Comparison of ENCODE assay signal across 1 cellular context in the genomic region with DNA sequence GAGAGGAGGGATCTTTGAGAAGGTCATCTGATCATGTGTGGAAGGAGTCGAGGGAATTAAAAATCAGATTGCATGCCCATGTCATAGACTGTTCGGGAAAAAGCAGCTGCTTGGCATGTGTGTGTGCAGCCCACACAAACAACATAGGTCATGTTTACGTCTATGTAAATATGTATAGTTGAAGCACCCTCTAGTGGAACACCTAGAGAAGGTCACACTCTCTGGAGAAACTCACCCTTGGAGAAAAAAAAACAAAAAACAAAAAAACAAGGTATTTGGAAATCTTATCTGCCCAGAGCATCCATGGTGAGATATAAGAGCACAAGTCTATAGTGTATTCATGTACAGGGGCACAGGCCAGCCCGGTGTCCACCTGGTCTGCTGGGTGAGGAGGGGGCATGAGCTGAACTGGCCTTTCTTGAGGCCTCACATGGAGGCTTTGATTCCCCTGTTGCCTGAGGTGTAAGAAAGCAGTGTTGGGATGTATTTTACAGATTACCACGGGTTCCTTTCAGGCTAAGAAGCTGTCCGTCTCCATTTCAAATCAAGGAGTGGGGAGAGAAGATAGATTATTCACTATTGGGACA.
TF ChIP-seq lines count a peak whose summit lies in the region.

No MANE protein-coding gene starts in this region.

TF ChIP-seq in GM12878, 131 proteins besides CTCF, POLR2A, EP300 and RAD21 (continued from another document):
- no peak for TF ChIP-seq USF1 (IDR thresholded peaks at IDR 0.05; ENCODE audit: borderline replicate concordance, extremely low read length, insufficient read depth, low read depth, low read length)
- TF ChIP-seq ZNF384 (IDR thresholded peaks at IDR 0.05; ENCODE audit: borderline replicate concordance, low read depth, low read length): 0 out of 2 replicates have a peak, but pooled peaks have one; percentile 46
- TF ChIP-seq ZNF217 (IDR thresholded peaks at IDR 0.05): no peak
- TF ChIP-seq SMAD1 (IDR thresholded peaks at IDR 0.05; ENCODE audit: low read depth, partially characterized antibody): no peak
- TF ChIP-seq PML (IDR thresholded peaks at IDR 0.05; ENCODE audit: low read length): no peak
- TF ChIP-seq, protein P1, sequence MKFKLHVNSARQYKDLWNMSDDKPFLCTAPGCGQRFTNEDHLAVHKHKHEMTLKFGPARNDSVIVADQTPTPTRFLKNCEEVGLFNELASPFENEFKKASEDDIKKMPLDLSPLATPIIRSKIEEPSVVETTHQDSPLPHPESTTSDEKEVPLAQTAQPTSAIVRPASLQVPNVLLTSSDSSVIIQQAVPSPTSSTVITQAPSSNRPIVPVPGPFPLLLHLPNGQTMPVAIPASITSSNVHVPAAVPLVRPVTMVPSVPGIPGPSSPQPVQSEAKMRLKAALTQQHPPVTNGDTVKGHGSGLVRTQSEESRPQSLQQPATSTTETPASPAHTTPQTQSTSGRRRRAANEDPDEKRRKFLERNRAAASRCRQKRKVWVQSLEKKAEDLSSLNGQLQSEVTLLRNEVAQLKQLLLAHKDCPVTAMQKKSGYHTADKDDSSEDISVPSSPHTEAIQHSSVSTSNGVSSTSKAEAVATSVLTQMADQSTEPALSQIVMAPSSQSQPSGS (IDR thresholded peaks at IDR 0.05; ENCODE audit: low read length): no peak
- TF ChIP-seq, protein P2, sequence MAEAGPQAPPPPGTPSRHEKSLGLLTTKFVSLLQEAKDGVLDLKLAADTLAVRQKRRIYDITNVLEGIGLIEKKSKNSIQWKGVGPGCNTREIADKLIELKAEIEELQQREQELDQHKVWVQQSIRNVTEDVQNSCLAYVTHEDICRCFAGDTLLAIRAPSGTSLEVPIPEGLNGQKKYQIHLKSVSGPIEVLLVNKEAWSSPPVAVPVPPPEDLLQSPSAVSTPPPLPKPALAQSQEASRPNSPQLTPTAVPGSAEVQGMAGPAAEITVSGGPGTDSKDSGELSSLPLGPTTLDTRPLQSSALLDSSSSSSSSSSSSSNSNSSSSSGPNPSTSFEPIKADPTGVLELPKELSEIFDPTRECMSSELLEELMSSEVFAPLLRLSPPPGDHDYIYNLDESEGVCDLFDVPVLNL (IDR thresholded peaks at IDR 0.05; ENCODE audit: low read depth, low read length): no peak
- TF ChIP-seq PAX8 (IDR thresholded peaks at IDR 0.05): no peak
- TF ChIP-seq EGR1 (IDR thresholded peaks at IDR 0.05; ENCODE audit: borderline replicate concordance in 1 of 2, low read depth in 2 of 2, low read length in 2 of 2): no peak
- no peak for TF ChIP-seq CREB1 (IDR thresholded peaks at IDR 0.05; ENCODE audit: low read depth)
- TF ChIP-seq RUNX3 (IDR thresholded peaks at IDR 0.05; ENCODE audit: low read length): 0 out of 2 replicates have a peak, but pooled peaks have one; percentile 18
- no peak for TF ChIP-seq NFIC (IDR thresholded peaks at IDR 0.05; ENCODE audit: low read depth, low read length)
- TF ChIP-seq RELB (IDR thresholded peaks at IDR 0.05; ENCODE audit: low read depth): no peak
- TF ChIP-seq RB1 (IDR thresholded peaks at IDR 0.05; ENCODE audit: borderline replicate concordance): no peak
- TF ChIP-seq, protein P3, sequence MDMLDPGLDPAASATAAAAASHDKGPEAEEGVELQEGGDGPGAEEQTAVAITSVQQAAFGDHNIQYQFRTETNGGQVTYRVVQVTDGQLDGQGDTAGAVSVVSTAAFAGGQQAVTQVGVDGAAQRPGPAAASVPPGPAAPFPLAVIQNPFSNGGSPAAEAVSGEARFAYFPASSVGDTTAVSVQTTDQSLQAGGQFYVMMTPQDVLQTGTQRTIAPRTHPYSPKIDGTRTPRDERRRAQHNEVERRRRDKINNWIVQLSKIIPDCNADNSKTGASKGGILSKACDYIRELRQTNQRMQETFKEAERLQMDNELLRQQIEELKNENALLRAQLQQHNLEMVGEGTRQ (IDR thresholded peaks at IDR 0.05; ENCODE audit: borderline replicate concordance, low read depth, low read length): no peak
- TF ChIP-seq TAF1 (IDR thresholded peaks at IDR 0.05; ENCODE audit: borderline replicate concordance, low read depth, low read length): no peak
- no peak for TF ChIP-seq SREBF1 (IDR thresholded peaks at IDR 0.05; ENCODE audit: low read length)
- no peak for TF ChIP-seq IRF4 (IDR thresholded peaks at IDR 0.05; ENCODE audit: low read depth, low read length)
- TF ChIP-seq POLR2AphosphoS2 (IDR thresholded peaks at IDR 0.05; ENCODE audit: low read depth, low read length): no peak
- no peak for TF ChIP-seq JUND (IDR thresholded peaks at IDR 0.05; ENCODE audit: low read depth, low read length)
- no peak for TF ChIP-seq IRF5 (IDR thresholded peaks at IDR 0.05; ENCODE audit: borderline replicate concordance)
- no peak for TF ChIP-seq SUPT20H (IDR thresholded peaks at IDR 0.05; ENCODE audit: borderline replicate concordance, control insufficient read depth, low read depth, low read length)
- TF ChIP-seq MEF2B (IDR thresholded peaks at IDR 0.05; ENCODE audit: partially characterized antibody, poor library complexity, severe bottlenecking): no peak
TF ChIP-seq in GM12878: peak in this region for 4.
